10 cellular contexts compared by ENCODE assay signal in genomic region chr2:69138793-69139510, GRCh38.
A peak's percentile ranks its signal among the peaks of the same experiment; 100 is the strongest.
DNase-seq lines count a peak whose midpoint lies in the region; ATAC-seq, FAIRE-seq and TF ChIP-seq lines count a peak whose summit lies in the region.
"Had no signal": no experiment of that assay in that cellular context is flagged by ENCODE, and none has a peak within 500 bp of the region (broad histone marks: within the 10 kb centered on the region; RNA-seq: fewer than 3 reads in every experiment).

No MANE protein-coding gene starts in this region.

- TF ChIP-seq POLR2A in esophagus muscularis mucosa (IDR thresholded peaks at IDR 0.05; ENCODE audit: low read depth), result no peak
- TF ChIP-seq POLR2A in tibial nerve (IDR thresholded peaks at IDR 0.05), result no peak

- ATAC-seq in omental fat pad (ENCODE audit: low FRiP score) (peak; percentile 70), HG02798 (IDR thresholded peaks at IDR 0.05; ENCODE audit: poor library complexity, unreplicated experiment) (no peak)

- 44% methylated on average over 1 of the region's 1 CpG for WGBS in esophagus muscularis mucosa
- WGBS in tibial nerve, 2 donors, result 69 to 71% methylated on average over 1 of the region's 1 CpG

- H3K27ac ChIP-seq in C4-2B (peak overlapping the region; percentile 80), esophagus muscularis mucosa (replicated peaks in 1 of 4) (peak overlapping the region; percentile 44 to 52 (median 46)), tibial nerve (no peak overlapping the region)

- H3K9me3 ChIP-seq in esophagus muscularis mucosa, result no peaks in the 10 kb centered on the region
- no peaks in the 10 kb centered on the region for H3K9me3 ChIP-seq in tibial nerve

- peak; percentile 94 for FAIRE-seq in RCC 7860 (lab: Jason Lieb, UNC)

- TF ChIP-seq CTCF in C4-2B (conservative IDR thresholded peaks at IDR 0.05) (no peak), esophagus muscularis mucosa (IDR thresholded peaks at IDR 0.05) (no peak), omental fat pad (IDR thresholded peaks at IDR 0.05) (no peak), tibial nerve (IDR thresholded peaks at IDR 0.05) (no peak), GM20000 (IDR thresholded peaks at IDR 0.05; ENCODE audit: extremely low read depth, missing control alignments) (no peak)

- no peak overlapping the region for H3K4me3 ChIP-seq in esophagus muscularis mucosa
- no peak overlapping the region for H3K4me3 ChIP-seq in tibial nerve

- intact Hi-C loops in esophagus muscularis mucosa (cut with DNase I), result no loop called here

- H3K36me3 ChIP-seq in esophagus muscularis mucosa, result no peaks in the 10 kb centered on the region
- no peaks in the 10 kb centered on the region for H3K36me3 ChIP-seq in tibial nerve

- no peak for TF ChIP-seq EP300 in esophagus muscularis mucosa (IDR thresholded peaks at IDR 0.05)
- no peak for TF ChIP-seq EP300 in tibial nerve (IDR thresholded peaks at IDR 0.05)

- H3K27me3 ChIP-seq in esophagus muscularis mucosa (no peaks in the 10 kb centered on the region), tibial nerve (no peaks in the 10 kb centered on the region)

- H3K4me1 ChIP-seq in esophagus muscularis mucosa, result peaks cover 0 to 36% (median 29%) of the 10 kb centered on the region in 4 donors
- H3K4me1 ChIP-seq in tibial nerve, result peaks cover 0 to 23% (median 3%) of the 10 kb centered on the region in 4 donors

- DNase-seq in RCC 7860 (ENCODE audit: low spot score) (peak; percentile 86), esophagus muscularis mucosa (ENCODE audit: extremely low spot score) (no peak), omental fat pad (ENCODE audit: low spot score) (no peak), tibial nerve (ENCODE audit: low spot score in 2 of 2) (no peak), GM20000 (ENCODE audit: low spot score) (no peak), OCI-M1 (lab: John Stamatoyannopoulos, UW) (no peak)
- DNase-seq: CD8-positive, alpha-beta memory T cell; NCI-H1092 had no signal

Comparison
In these comparisons a context has a peak if more than half of its experiments do, and no peak if none do; other contexts are left out.
1. H3K27ac ChIP-seq: peak in C4-2B (single experiment) and esophagus muscularis mucosa (4 of 4); none in tibial nerve (0 of 4).